In genomic region chr3:34011171-34012101, GRCh38 we compare ENCODE assay signal across 10 cellular contexts.
DNase-seq lines count a peak whose midpoint lies in the region; ATAC-seq, FAIRE-seq and TF ChIP-seq lines count a peak whose summit lies in the region.
"Had no signal": no experiment of that assay in that cellular context is flagged by ENCODE, and none has a peak within 500 bp of the region (broad histone marks: within the 10 kb centered on the region; RNA-seq: fewer than 3 reads in every experiment).

No MANE protein-coding gene starts in this region.

- H2AFZ ChIP-seq in GM12878 (ENCODE audit: control insufficient read depth, low read depth, low read length) = no peak overlapping the region

- CTCF ChIA-PET in GM12878 (lab: Yijun Ruan, JAX) = interaction anchor here (1.5 kb wide), 1 partner anchor 128 kb away, joined by 4 read pairs; no protein-coding TSS in a partner anchor

- RAD21 ChIA-PET in GM12878 (lab: Charles Lee; ENCODE audit: unreplicated experiment) = no interaction called here

- H3K9ac ChIP-seq in GM12878 (ENCODE audit: control insufficient read depth, insufficient read depth, low read length) = no peak overlapping the region

- BruUV-seq in GM12878 (replicated peaks; lab: Mats Ljungman, UMichigan) = no TSS peak

- H3K27ac ChIP-seq in GM12878 (ENCODE audit: control insufficient read depth, insufficient read depth) = no peak overlapping the region

- no peak overlapping the region for H3K4me2 ChIP-seq in GM12878 (ENCODE audit: control insufficient read depth, insufficient read depth)

- no peak for TF ChIP-seq RAD21 in GM12878 (IDR thresholded peaks at IDR 0.05; ENCODE audit: insufficient read depth, low read depth, low read length)

- H3K9me3 Mint-ChIP-seq in nephron = no peaks in the 10 kb centered on the region
- H3K9me3 Mint-ChIP-seq in T-helper 2 cell treated with Interferon-gamma antibody and Interleukin-4, amounts not matched to agents 5 μg/mL and 100 μg/mL, for 36 hours = no peaks in the 10 kb centered on the region
- H3K9me3 Mint-ChIP-seq: dendritic cell treated with granulocyte-macrophage colony-stimulating factor and Interleukin-4, amounts not matched to agents 40 ng/mL and 50 ng/mL, for 4 days had no signal

- H3K4me3 Mint-ChIP-seq in nephron = no peak overlapping the region
- H3K4me3 Mint-ChIP-seq in T-helper 2 cell treated with Interferon-gamma antibody and Interleukin-4, amounts not matched to agents 5 μg/mL and 100 μg/mL, for 36 hours = no peak overlapping the region
- H3K4me3 Mint-ChIP-seq: dendritic cell treated with granulocyte-macrophage colony-stimulating factor and Interleukin-4, amounts not matched to agents 40 ng/mL and 50 ng/mL, for 4 days had no signal

- H3K79me2 ChIP-seq in GM12878 (ENCODE audit: control insufficient read depth, insufficient read depth, low read length) = no peaks in the 10 kb centered on the region

- peaks cover 5% of the 10 kb centered on the region for H3K4me1 Mint-ChIP-seq in nephron
- no peaks in the 10 kb centered on the region for H3K4me1 Mint-ChIP-seq in T-helper 2 cell treated with Interferon-gamma antibody and Interleukin-4, amounts not matched to agents 5 μg/mL and 100 μg/mL, for 36 hours (ENCODE audit: low read depth)

- POLR2A ChIA-PET in GM12878 (lab: Charles Lee) = no interaction called here

- no peaks in the 10 kb centered on the region; the same call in 2 of the 3 replicates for H3K9me3 ChIP-seq in GM12878 (replicated peaks; ENCODE audit: control insufficient read depth, insufficient read depth, low read length)

- peak; percentile 9 to 25 (median 25); a peak in 2 of 6 replicates for TF ChIP-seq CTCF in GM12878 (IDR thresholded peaks at IDR 0.05 in 2 of 3, conservative IDR thresholded peaks at IDR 0.05 in 1 of 3; ENCODE audit: control insufficient read depth in 2 of 3, extremely low read depth in 1 of 3, insufficient read depth in 1 of 3, low read depth in 3 of 3, low read length in 3 of 3)
- no peak for TF ChIP-seq CTCF in nephron (IDR thresholded peaks at IDR 0.05; ENCODE audit: unreplicated experiment in 3 of 3)

- no peaks in the 10 kb centered on the region for H3K36me3 Mint-ChIP-seq in nephron (ENCODE audit: low read depth)
- H3K36me3 Mint-ChIP-seq in T-helper 2 cell treated with Interferon-gamma antibody and Interleukin-4, amounts not matched to agents 5 μg/mL and 100 μg/mL, for 36 hours (ENCODE audit: low read depth) = no peaks in the 10 kb centered on the region

- no peak overlapping the region for H3K4me3 ChIP-seq in GM12878

- ATAC-seq in GM12878 (peak; percentile 62), HG03135 (IDR thresholded peaks at IDR 0.05; ENCODE audit: unreplicated experiment) (no peak), GM21529 (IDR thresholded peaks at IDR 0.05; ENCODE audit: unreplicated experiment) (no peak)

- no peak for FAIRE-seq in GM12878 (lab: Jason Lieb, UNC)

- no peaks in the 10 kb centered on the region for H3K27me3 ChIP-seq in GM12878 (replicated peaks in 1 of 2; ENCODE audit: control insufficient read depth in 2 of 2, insufficient read depth in 2 of 2, low read length in 1 of 2)

- no peaks in the 10 kb centered on the region for H3K4me1 ChIP-seq in GM12878 (ENCODE audit: control insufficient read depth, insufficient read depth, low read length)

- peak overlapping the region in 2 of 3 experiments; percentile 39 to 55 for H3K27ac Mint-ChIP-seq in nephron
- no peak overlapping the region for H3K27ac Mint-ChIP-seq in T-helper 2 cell treated with Interferon-gamma antibody and Interleukin-4, amounts not matched to agents 5 μg/mL and 100 μg/mL, for 36 hours
- H3K27ac Mint-ChIP-seq: dendritic cell treated with granulocyte-macrophage colony-stimulating factor and Interleukin-4, amounts not matched to agents 40 ng/mL and 50 ng/mL, for 4 days had no signal

- SMC1A ChIA-PET in GM12878 (lab: Charles Lee; ENCODE audit: uncharacterized antibody, unreplicated experiment) = interaction anchor here (1.1 to 1.4 kb wide), 2 partner anchors 13 to 18 kb away, joined by 3 to 4 read pairs; no protein-coding TSS in a partner anchor

- no peaks in the 10 kb centered on the region for H3K36me3 ChIP-seq in GM12878 (ENCODE audit: control insufficient read depth in 2 of 2, insufficient read depth in 2 of 2, low read length in 1 of 2)

- intact Hi-C loops in GM12878 (cut with micrococcal nuclease; ENCODE audit: unreplicated experiment) = no loop called here

- TF ChIP-seq POLR2A in GM12878 (IDR thresholded peaks at IDR 0.05; ENCODE audit: low read depth, low read length) = no peak

- H4K20me1 ChIP-seq in GM12878 (ENCODE audit: control insufficient read depth, insufficient read depth) = no peaks in the 10 kb centered on the region

- no peak for TF ChIP-seq EP300 in GM12878 (IDR thresholded peaks at IDR 0.05; ENCODE audit: borderline replicate concordance in 1 of 2, control insufficient read depth in 1 of 2, low read depth in 2 of 2, low read length in 2 of 2)

- no peaks in the 10 kb centered on the region for H3K27me3 Mint-ChIP-seq in nephron (ENCODE audit: low read depth)
- H3K27me3 Mint-ChIP-seq in T-helper 2 cell treated with Interferon-gamma antibody and Interleukin-4, amounts not matched to agents 5 μg/mL and 100 μg/mL, for 36 hours (ENCODE audit: low read depth) = peaks cover 2% of the 10 kb centered on the region
- H3K27me3 Mint-ChIP-seq: dendritic cell treated with granulocyte-macrophage colony-stimulating factor and Interleukin-4, amounts not matched to agents 40 ng/mL and 50 ng/mL, for 4 days had no signal

- in situ Hi-C loops in GM12878 (cut with MboI) = no loop called here

- DNase-seq in Daoy (ENCODE audit: low read depth) = peak; percentile 5
- peak; percentile 27 for DNase-seq in HuH-7.5 (ENCODE audit: low spot score)
- DNase-seq in GM12878 (ENCODE audit: low read depth, low spot score) = no peak
- no peak for DNase-seq in UCSD-AML1 (lab: John Stamatoyannopoulos, UW; ENCODE audit: unreplicated experiment)
- no peak for DNase-seq in T-helper 2 cell treated with Interferon-gamma antibody and Interleukin-4, amounts not matched to agents 5 μg/mL and 100 μg/mL, for 36 hours (ENCODE audit: low spot score)
- DNase-seq: GOT3 had no signal

- WGBS in GM12878 (ENCODE audit: insufficient coverage, insufficient replicate concordance, low lambda C conversion rate, missing lambda C conversion rate) = 73% methylated on average over 3 of the region's 3 CpGs

TF ChIP-seq in GM12878, 131 proteins besides CTCF, POLR2A, EP300 and RAD21 (continues in another document):
- TF ChIP-seq RAD51 (IDR thresholded peaks at IDR 0.05) (no peak), MAX (IDR thresholded peaks at IDR 0.05; ENCODE audit: low read depth, low read length) (no peak), E4F1 (IDR thresholded peaks at IDR 0.05; ENCODE audit: borderline replicate concordance, partially characterized antibody) (no peak), RB1 (IDR thresholded peaks at IDR 0.05; ENCODE audit: borderline replicate concordance) (no peak)
- TF ChIP-seq, protein P1, sequence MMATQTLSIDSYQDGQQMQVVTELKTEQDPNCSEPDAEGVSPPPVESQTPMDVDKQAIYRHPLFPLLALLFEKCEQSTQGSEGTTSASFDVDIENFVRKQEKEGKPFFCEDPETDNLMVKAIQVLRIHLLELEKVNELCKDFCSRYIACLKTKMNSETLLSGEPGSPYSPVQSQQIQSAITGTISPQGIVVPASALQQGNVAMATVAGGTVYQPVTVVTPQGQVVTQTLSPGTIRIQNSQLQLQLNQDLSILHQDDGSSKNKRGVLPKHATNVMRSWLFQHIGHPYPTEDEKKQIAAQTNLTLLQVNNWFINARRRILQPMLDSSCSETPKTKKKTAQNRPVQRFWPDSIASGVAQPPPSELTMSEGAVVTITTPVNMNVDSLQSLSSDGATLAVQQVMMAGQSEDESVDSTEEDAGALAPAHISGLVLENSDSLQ (IDR thresholded peaks at IDR 0.05) = peak; percentile 35; the same call in 1 of the 2 replicates

Comparison
In these comparisons a context has a peak if more than half of its experiments do, and no peak if none do; other contexts are left out.
1. DNase-seq: peak in Daoy (single experiment) and HuH-7.5 (single experiment); none in GM12878 (single experiment), UCSD-AML1 (single experiment) and T-helper 2 cell treated with Interferon-gamma antibody and Interleukin-4, amounts not matched to agents 5 μg/mL and 100 μg/mL, for 36 hours (single experiment).
2. CTCF ChIP-seq: peak in GM12878 (3 of 3); none in nephron (0 of 3).